ENCODE assay signal across 2 cellular contexts in genomic region chr20:8139899-8140298, GRCh38.
TF ChIP-seq lines count a peak whose summit lies in the region.

No MANE protein-coding gene starts in this region.

TF ChIP-seq in GM23338, 12 proteins besides CTCF, POLR2A, EP300 and RAD21 (continued from another document):
- TF ChIP-seq ETS1 (IDR thresholded peaks at IDR 0.05) (no peak), ZNF462 (CRISPR knock-in tag; IDR thresholded peaks at IDR 0.05) (no peak), EZH2 (IDR thresholded peaks at IDR 0.05; ENCODE audit: low read depth, unreplicated experiment) (no peak), NANOG (IDR thresholded peaks at IDR 0.05; ENCODE audit: borderline replicate concordance) (no peak)
TF ChIP-seq in GM23338: peak in this region for 0.

TF ChIP-seq in WTC11, 78 proteins besides CTCF, POLR2A, EP300 and RAD21 (continued from another document):
- no peak for TF ChIP-seq ZMAT4 (CRISPR knock-in tag; IDR thresholded peaks at IDR 0.05)
- no peak for TF ChIP-seq NFYB (CRISPR knock-in tag; conservative IDR thresholded peaks at IDR 0.05; ENCODE audit: low read depth)
- no peak for TF ChIP-seq NFATC4 (CRISPR knock-in tag; IDR thresholded peaks at IDR 0.05)
- TF ChIP-seq IRF1 (CRISPR knock-in tag; IDR thresholded peaks at IDR 0.05), result no peak
- TF ChIP-seq ZNF396 (CRISPR knock-in tag; IDR thresholded peaks at IDR 0.05; ENCODE audit: borderline replicate concordance), result no peak
- TF ChIP-seq SMAD3 (CRISPR knock-in tag; IDR thresholded peaks at IDR 0.05; ENCODE audit: borderline replicate concordance), result no peak
- TF ChIP-seq ZNF532 (CRISPR knock-in tag; IDR thresholded peaks at IDR 0.05; ENCODE audit: borderline replicate concordance), result no peak
- no peak for TF ChIP-seq GABPB1 (CRISPR knock-in tag; IDR thresholded peaks at IDR 0.05)
- TF ChIP-seq TCF7 (CRISPR knock-in tag; IDR thresholded peaks at IDR 0.05; ENCODE audit: low read depth), result no peak
- TF ChIP-seq NFE2L1 (CRISPR knock-in tag; IDR thresholded peaks at IDR 0.05), result no peak
- no peak for TF ChIP-seq E2F4 (CRISPR knock-in tag; IDR thresholded peaks at IDR 0.05; ENCODE audit: borderline replicate concordance, low read depth)
- TF ChIP-seq GRHL2 (CRISPR knock-in tag; IDR thresholded peaks at IDR 0.05; ENCODE audit: insufficient replicate concordance, severe bottlenecking), result no peak
- no peak for TF ChIP-seq FOXJ3 (CRISPR knock-in tag; IDR thresholded peaks at IDR 0.05; ENCODE audit: borderline replicate concordance)
- TF ChIP-seq ZSCAN18 (CRISPR knock-in tag; IDR thresholded peaks at IDR 0.05), result no peak
- no peak for TF ChIP-seq ATF2 (CRISPR knock-in tag; IDR thresholded peaks at IDR 0.05; ENCODE audit: borderline replicate concordance, low read depth)
- no peak for TF ChIP-seq HMGXB4 (CRISPR knock-in tag; IDR thresholded peaks at IDR 0.05)
